Comparison of ENCODE assay signal across 16 cellular contexts in the genomic region with DNA sequence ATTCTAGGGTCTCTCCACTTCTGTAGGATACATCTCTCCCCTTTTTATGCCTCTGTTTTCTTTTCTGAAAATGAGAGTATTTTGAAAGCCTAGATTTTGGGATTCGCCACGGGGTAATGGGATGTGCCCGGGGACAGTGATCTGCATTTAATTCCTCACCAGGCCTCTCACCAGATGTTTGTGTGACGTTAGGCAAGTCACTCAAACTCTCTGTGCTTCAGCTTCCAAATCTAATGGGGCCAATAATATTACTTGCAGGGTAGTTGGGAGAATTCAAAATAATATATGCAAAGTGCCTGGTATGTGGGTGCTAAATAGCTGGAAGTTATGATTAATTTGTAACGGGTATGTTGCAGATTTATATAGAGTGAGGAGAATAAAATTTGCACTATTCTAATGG.
DNase-seq lines count a peak whose midpoint lies in the region; ATAC-seq and TF ChIP-seq lines count a peak whose summit lies in the region.
"Had no signal": no experiment of that assay in that cellular context is flagged by ENCODE, and none has a peak within 500 bp of the region (broad histone marks: within the 10 kb centered on the region; RNA-seq: fewer than 3 reads in every experiment).

No MANE protein-coding gene starts in this region.

- no peaks in the 10 kb centered on the region for H3K27me3 Mint-ChIP-seq in chondrocyte (ENCODE audit: low read depth)

- H3K9me3 ChIP-seq in osteoblast (ENCODE audit: low read depth, low read length) = no peaks in the 10 kb centered on the region
- H3K9me3 ChIP-seq: A549, SK-N-SH had no signal

- TF ChIP-seq CTCF in AG10803 (conservative IDR thresholded peaks at IDR 0.05; ENCODE audit: low read length) (no peak), chondrocyte (IDR thresholded peaks at IDR 0.05) (no peak), osteoblast (IDR thresholded peaks at IDR 0.05; ENCODE audit: extremely low read depth, low read depth, low read length) (no peak)

- no peaks in the 10 kb centered on the region for H3K27me3 ChIP-seq in osteoblast (ENCODE audit: insufficient read depth, low read length)

- H4K20me1 ChIP-seq in osteoblast (ENCODE audit: insufficient read depth, low read length) = no peaks in the 10 kb centered on the region

- H3K4me1 ChIP-seq in osteoblast (ENCODE audit: insufficient read depth, low read length) = peaks cover 15% of the 10 kb centered on the region
- H3K4me1 ChIP-seq: A549 had no signal

- peak overlapping the region; percentile 79 for H3K4me2 ChIP-seq in osteoblast (ENCODE audit: insufficient read depth, low read length)
- H3K4me2 ChIP-seq: A549 had no signal

- H3K27ac ChIP-seq in osteoblast (ENCODE audit: low read depth, low read length) = no peak overlapping the region
- H3K27ac ChIP-seq: A549 had no signal

- H3K9me3 Mint-ChIP-seq in chondrocyte (ENCODE audit: low read depth) = peaks cover 3% of the 10 kb centered on the region

- peak; percentile 22 for DNase-seq in AG10803 (ENCODE audit: low read depth)
- peak; percentile 13 for DNase-seq in NCI-H460 (ENCODE audit: extremely low read depth, low read depth)
- DNase-seq in chondrocyte (ENCODE audit: low spot score) = no peak
- DNase-seq in osteoblast (ENCODE audit: insufficient read length, low spot score, missing footprints) = peak; percentile 41
- DNase-seq in NCI-H2107 (lab: John Stamatoyannopoulos, UW) = no peak
- DNase-seq in DMS153 treated with DMSO at 0.1 percent for 48 hours (lab: John Stamatoyannopoulos, UW; ENCODE audit: unreplicated experiment) = no peak
- DNase-seq: DMS 273 treated with DMSO at 0.1 percent for 48 hours, GOT3, NCI-H1694 had no signal

- H3K27ac Mint-ChIP-seq in chondrocyte (ENCODE audit: unreplicated experiment) = peak overlapping the region; percentile 88

- H3K36me3 ChIP-seq in osteoblast (ENCODE audit: insufficient read depth, low read length) = no peaks in the 10 kb centered on the region

- peak overlapping the region; percentile 0 for H3K4me3 Mint-ChIP-seq in chondrocyte (ENCODE audit: unreplicated experiment)

- H2AFZ ChIP-seq in osteoblast (ENCODE audit: low read length) = no peak overlapping the region

- H3K36me3 Mint-ChIP-seq in chondrocyte (ENCODE audit: low read depth) = peaks cover 12% of the 10 kb centered on the region
- H3K36me3 Mint-ChIP-seq: CD14-positive monocyte had no signal

- peaks cover 52% of the 10 kb centered on the region for H3K4me1 Mint-ChIP-seq in chondrocyte (ENCODE audit: low read depth)

- ATAC-seq in GM18498 (IDR thresholded peaks at IDR 0.05; ENCODE audit: unreplicated experiment) (no peak), GM21528 (IDR thresholded peaks at IDR 0.05; ENCODE audit: low FRiP score, unreplicated experiment) (no peak)
- ATAC-seq: A549, HCT116, K562 had no signal

- H3K79me2 ChIP-seq in osteoblast (ENCODE audit: insufficient read depth, low read length) = no peaks in the 10 kb centered on the region

- H3K4me3 ChIP-seq in AG10803 (ENCODE audit: low read length) (no peak overlapping the region), osteoblast (ENCODE audit: insufficient read depth, low read length) (no peak overlapping the region)
- H3K4me3 ChIP-seq: A549, K562 had no signal

Comparison
In these comparisons a context has a peak if more than half of its experiments do, and no peak if none do; other contexts are left out.
1. DNase-seq: peak in AG10803 (single experiment), NCI-H460 (single experiment) and osteoblast (single experiment); none in chondrocyte (single experiment), NCI-H2107 (single experiment) and DMS153 treated with DMSO at 0.1 percent for 48 hours (single experiment).